Comparison of ENCODE assay signal across 32 cellular contexts in the genomic region with DNA sequence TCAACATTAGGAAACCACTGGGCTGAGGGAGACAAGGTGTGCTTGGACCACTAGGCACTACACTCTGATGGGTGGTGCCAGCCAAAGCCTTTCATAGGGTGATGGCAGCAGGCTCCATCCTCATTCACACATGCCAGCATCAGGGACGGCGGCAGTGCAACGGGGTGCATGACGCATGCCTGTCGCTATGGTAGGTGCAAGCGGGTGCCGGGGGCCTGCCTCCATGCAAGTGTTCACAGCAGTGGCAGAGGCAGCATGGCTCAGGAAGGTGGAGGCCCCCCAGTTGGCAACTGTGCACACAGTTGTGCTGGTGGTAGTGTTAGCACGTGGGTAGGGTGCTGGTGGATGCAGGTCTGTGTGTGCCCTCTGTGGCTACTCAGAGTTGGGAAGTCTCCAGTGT.
"Had no signal": no experiment of that assay in that cellular context is flagged by ENCODE, and none has a peak within 500 bp of the region (broad histone marks: within the 10 kb centered on the region; RNA-seq: fewer than 3 reads in every experiment).

No MANE protein-coding gene starts in this region.

- H3K4me3 ChIP-seq: adrenal gland, body of pancreas, esophagus muscularis mucosa, gastrocnemius medialis had no signal

- H3K4me3 Mint-ChIP-seq: activated CD4-positive, alpha-beta memory T cell treated with anti-CD3 and anti-CD28 coated beads for 36 hours; activated CD4-positive, alpha-beta T cell treated with anti-CD3 and anti-CD28 coated beads for 36 hours; activated CD4-positive, alpha-beta T cell treated with anti-CD3 and anti-CD28 coated beads, Interleukin-2, amount 10 ng/mL, durations not matched to agents 24 days and 14 days; activated CD8-positive, alpha-beta memory T cell treated with anti-CD3 and anti-CD28 coated beads, Interleukin-2, amount 10 ng/mL, durations not matched to agents 7 days and 5 days; activated CD8-positive, alpha-beta T cell treated with anti-CD3 and anti-CD28 coated beads, Interleukin-2, amount 10 ng/mL, durations not matched to agents 7 days and 5 days; activated naive CD4-positive, alpha-beta T cell treated with anti-CD3 and anti-CD28 coated beads for 36 hours; activated naive CD4-positive, alpha-beta T cell treated with anti-CD3 and anti-CD28 coated beads, Interleukin-2, amount 50 U/mL, for 24 hours; activated naive CD8-positive, alpha-beta T cell treated with anti-CD3 and anti-CD28 coated beads for 36 hours; activated naive CD8-positive, alpha-beta T cell treated with anti-CD3 and anti-CD28 coated beads, Interleukin-2, amount 50 U/mL, for 24 hours; activated T-helper 1 cell treated with anti-CD3 and anti-CD28 coated beads, Interleukin-12 subunit alpha, Interleukin-12 subunit beta, Interleukin-2, Interleukin-4 antibody, amounts not matched to agents 30 ng/mL and 10 ng/mL and 1 ng/mL, durations not matched to agents 14 hours and 24 hours and 36 hours; effector memory CD8-positive, alpha-beta T cell had no signal

- H3K36me3 Mint-ChIP-seq: activated CD4-positive, alpha-beta memory T cell treated with anti-CD3 and anti-CD28 coated beads for 36 hours; activated CD8-positive, alpha-beta memory T cell treated with anti-CD3 and anti-CD28 coated beads, Interleukin-2, amount 10 ng/mL, durations not matched to agents 7 days and 5 days; activated naive CD4-positive, alpha-beta T cell treated with anti-CD3 and anti-CD28 coated beads, Interleukin-2, amount 50 U/mL, for 24 hours had no signal

- H3K4me1 Mint-ChIP-seq: activated CD4-positive, alpha-beta T cell treated with anti-CD3 and anti-CD28 coated beads for 36 hours; activated CD4-positive, alpha-beta T cell treated with anti-CD3 and anti-CD28 coated beads, Interleukin-2, amount 10 ng/mL, durations not matched to agents 24 days and 14 days; activated CD8-positive, alpha-beta memory T cell treated with anti-CD3 and anti-CD28 coated beads, Interleukin-2, amount 10 ng/mL, durations not matched to agents 7 days and 5 days; activated naive CD4-positive, alpha-beta T cell treated with anti-CD3 and anti-CD28 coated beads, Interleukin-2, amount 50 U/mL, for 24 hours; activated naive CD8-positive, alpha-beta T cell treated with anti-CD3 and anti-CD28 coated beads for 36 hours; activated naive CD8-positive, alpha-beta T cell treated with anti-CD3 and anti-CD28 coated beads, Interleukin-2, amount 50 U/mL, for 24 hours had no signal

- H3K27me3 ChIP-seq: adrenal gland, body of pancreas, esophagus muscularis mucosa, gastrocnemius medialis had no signal

- H3K27ac Mint-ChIP-seq: activated CD4-positive, alpha-beta memory T cell treated with anti-CD3 and anti-CD28 coated beads for 36 hours; activated CD4-positive, alpha-beta T cell treated with anti-CD3 and anti-CD28 coated beads for 36 hours; activated CD4-positive, alpha-beta T cell treated with anti-CD3 and anti-CD28 coated beads, Interleukin-2, amount 10 ng/mL, durations not matched to agents 24 days and 14 days; activated CD8-positive, alpha-beta memory T cell treated with anti-CD3 and anti-CD28 coated beads, Interleukin-2, amount 10 ng/mL, durations not matched to agents 7 days and 5 days; activated CD8-positive, alpha-beta T cell treated with anti-CD3 and anti-CD28 coated beads, Interleukin-2, amount 10 ng/mL, durations not matched to agents 7 days and 5 days; activated naive CD4-positive, alpha-beta T cell treated with anti-CD3 and anti-CD28 coated beads for 36 hours; activated naive CD4-positive, alpha-beta T cell treated with anti-CD3 and anti-CD28 coated beads, Interleukin-2, amount 50 U/mL, for 24 hours; activated naive CD8-positive, alpha-beta T cell treated with anti-CD3 and anti-CD28 coated beads for 36 hours; activated naive CD8-positive, alpha-beta T cell treated with anti-CD3 and anti-CD28 coated beads, Interleukin-2, amount 50 U/mL, for 24 hours; activated T-helper 1 cell treated with anti-CD3 and anti-CD28 coated beads, Interleukin-12 subunit alpha, Interleukin-12 subunit beta, Interleukin-2, Interleukin-4 antibody, amounts not matched to agents 30 ng/mL and 10 ng/mL and 1 ng/mL, durations not matched to agents 14 hours and 24 hours and 36 hours; activated T-helper 2 cell treated with anti-CD3 and anti-CD28 coated beads, Interferon-gamma antibody, Interleukin-2, Interleukin-4, amounts not matched to agents 10 μg/mL and 5 μg/mL and 100 μg/mL, durations not matched to agents 14 hours and 24 hours and 36 hours; effector memory CD8-positive, alpha-beta T cell had no signal

- DNase-seq: activated CD4-positive, alpha-beta memory T cell treated with anti-CD3 and anti-CD28 coated beads for 36 hours; activated CD4-positive, alpha-beta T cell treated with anti-CD3 and anti-CD28 coated beads for 36 hours; activated CD4-positive, alpha-beta T cell treated with anti-CD3 and anti-CD28 coated beads, Interleukin-2, amount 10 ng/mL, durations not matched to agents 24 days and 14 days; activated CD4-positive, CD25-positive, alpha-beta regulatory T cell; activated CD4-positive, CD25-positive, alpha-beta regulatory T cell treated with anti-CD3 and anti-CD28 coated beads, Interleukin-2, amount 50 U/mL, for 72 hours; activated CD8-positive, alpha-beta memory T cell treated with anti-CD3 and anti-CD28 coated beads, Interleukin-2, amount 10 ng/mL, durations not matched to agents 7 days and 5 days; activated CD8-positive, alpha-beta memory T cell treated with anti-CD3 and anti-CD28 coated beads, Interleukin-2, amount 50 U/mL, for 4 hours; activated CD8-positive, alpha-beta T cell treated with anti-CD3 and anti-CD28 coated beads, Interleukin-2, amount 10 ng/mL, durations not matched to agents 7 days and 5 days; activated effector memory CD4-positive, alpha-beta T cell treated with anti-CD3 and anti-CD28 coated beads, Interleukin-2, amount 50 U/mL, for 16 hours; activated naive CD4-positive, alpha-beta T cell treated with anti-CD3 and anti-CD28 coated beads for 36 hours; activated naive CD8-positive, alpha-beta T cell treated with anti-CD3 and anti-CD28 coated beads for 36 hours; activated naive CD8-positive, alpha-beta T cell treated with anti-CD3 and anti-CD28 coated beads, Interleukin-2, amount 50 U/mL, for 24 hours; activated T-cell treated with anti-CD3 and anti-CD28 coated beads, Interleukin-2, amount 50 U/mL, for 1 hour; activated T-cell treated with anti-CD3 and anti-CD28 coated beads, Interleukin-2, amount 50 U/mL, for 48 hours; adrenal gland; amygdala; aorta; body of pancreas; caudate nucleus; cortex of kidney; dermis blood vessel endothelial cell; effector CD4-positive, alpha-beta T cell; effector memory CD8-positive, alpha-beta T cell; erythroblast; foreskin keratinocyte; gastrocnemius medialis; T-helper 2 cell had no signal

- FAIRE-seq: colon had no signal

- H3K27ac ChIP-seq: adrenal gland, body of pancreas, esophagus muscularis mucosa, foreskin keratinocyte, gastrocnemius medialis had no signal

- H3K9me3 Mint-ChIP-seq: activated T-helper 2 cell treated with anti-CD3 and anti-CD28 coated beads, Interferon-gamma antibody, Interleukin-2, Interleukin-4, amounts not matched to agents 10 μg/mL and 5 μg/mL and 100 μg/mL, durations not matched to agents 14 hours and 24 hours and 36 hours had no signal

- H3K4me1 ChIP-seq: adrenal gland, esophagus muscularis mucosa, foreskin keratinocyte, gastrocnemius medialis had no signal

- H3K9me3 ChIP-seq: adrenal gland, body of pancreas, gastrocnemius medialis had no signal

- H3K36me3 ChIP-seq: adrenal gland, esophagus muscularis mucosa, gastrocnemius medialis had no signal

- ATAC-seq: activated CD4-positive, alpha-beta T cell treated with anti-CD3 and anti-CD28 coated beads for 36 hours; activated CD8-positive, alpha-beta memory T cell treated with anti-CD3 and anti-CD28 coated beads, Interleukin-2, amount 10 ng/mL, durations not matched to agents 7 days and 5 days; activated CD8-positive, alpha-beta T cell treated with anti-CD3 and anti-CD28 coated beads, Interleukin-2, amount 10 ng/mL, durations not matched to agents 7 days and 5 days; body of pancreas; effector memory CD8-positive, alpha-beta T cell; foreskin keratinocyte; gastrocnemius medialis had no signal
